Comparison of ENCODE assay signal across 11 cellular contexts in the genomic region with DNA sequence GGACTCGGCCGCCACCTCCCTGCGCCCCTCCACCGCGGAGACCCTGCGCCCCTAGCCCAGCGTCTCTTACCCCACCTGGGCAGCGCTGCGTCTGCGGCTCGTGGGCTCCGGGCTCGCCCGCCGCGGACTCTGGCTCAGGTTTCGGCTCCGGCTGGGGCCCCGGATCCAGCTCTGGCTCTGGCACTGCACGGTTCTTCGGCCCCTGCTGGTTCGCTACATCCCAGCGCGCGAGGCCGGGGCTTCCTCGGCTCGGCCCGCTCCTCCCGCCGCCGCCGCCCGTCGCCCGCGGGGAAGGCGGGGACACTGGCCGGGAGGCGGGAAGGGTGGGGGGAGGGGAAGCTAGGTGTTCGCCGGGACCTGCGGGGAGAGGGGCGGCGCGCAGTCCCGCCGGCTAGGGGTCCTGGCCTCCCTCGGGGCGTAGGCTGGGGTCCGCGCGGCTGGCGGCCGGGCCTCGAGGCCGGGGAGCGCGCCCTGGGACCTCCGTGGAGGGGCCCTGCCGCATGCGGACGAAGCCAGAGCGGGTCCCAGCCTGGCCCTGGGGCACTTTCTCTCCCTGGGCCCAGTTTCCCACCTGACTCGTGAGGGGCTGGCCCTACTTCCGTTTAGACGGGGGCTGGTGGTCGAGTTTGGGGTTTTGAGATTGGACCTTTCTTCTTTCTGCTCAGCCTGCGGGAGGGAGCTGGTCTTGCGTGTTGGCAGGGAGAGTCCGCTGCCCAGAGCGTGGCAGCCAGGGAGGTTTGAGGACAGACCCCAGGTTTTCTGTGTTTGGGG.
DNase-seq lines count a peak whose midpoint lies in the region; ATAC-seq and TF ChIP-seq lines count a peak whose summit lies in the region.
"Had no signal": no experiment of that assay in that cellular context is flagged by ENCODE, and none has a peak within 500 bp of the region (broad histone marks: within the 10 kb centered on the region; RNA-seq: fewer than 3 reads in every experiment).

No MANE protein-coding gene starts in this region.

- no peak for TF ChIP-seq CTCF in AG09309 (IDR thresholded peaks at IDR 0.05; ENCODE audit: control insufficient read depth, insufficient read depth, low read depth, low read length, missing control alignments)
- TF ChIP-seq CTCF in epithelial cell of esophagus (IDR thresholded peaks at IDR 0.05; ENCODE audit: insufficient read depth, low read depth, low read length, missing control alignments) = no peak
- TF ChIP-seq CTCF in nephron progenitor cell (IDR thresholded peaks at IDR 0.05) = no peak

- H3K4me1 Mint-ChIP-seq in nephron progenitor cell = peaks cover 5% of the 10 kb centered on the region

- H3K4me3 Mint-ChIP-seq in nephron progenitor cell = peak overlapping the region; percentile 49
- H3K4me3 Mint-ChIP-seq: natural killer cell treated with Interleukin-12 subunit alpha and Interleukin-12 subunit beta and Interleukin-15 and Interleukin-18, amount 100 ng/mL, for 72 hours had no signal

- H3K9me3 Mint-ChIP-seq in nephron progenitor cell = no peaks in the 10 kb centered on the region
- H3K9me3 Mint-ChIP-seq: activated T-helper 2 cell treated with anti-CD3 and anti-CD28 coated beads, Interferon-gamma antibody, Interleukin-2, Interleukin-4, amounts not matched to agents 10 μg/mL and 5 μg/mL and 100 μg/mL, durations not matched to agents 14 hours and 24 hours and 36 hours; natural killer cell treated with Interleukin-12 subunit alpha and Interleukin-12 subunit beta and Interleukin-15 and Interleukin-18, amount 100 ng/mL, for 72 hours had no signal

- ATAC-seq in GM21723 (IDR thresholded peaks at IDR 0.05; ENCODE audit: unreplicated experiment) (no peak), GM21825 (IDR thresholded peaks at IDR 0.05; ENCODE audit: unreplicated experiment) (no peak)
- ATAC-seq: natural killer cell treated with Interleukin-12 subunit alpha and Interleukin-12 subunit beta and Interleukin-15 and Interleukin-18, amount 100 ng/mL, for 72 hours had no signal

- H3K27me3 Mint-ChIP-seq in nephron progenitor cell (ENCODE audit: low read depth, poor library complexity) = peaks cover 98% of the 10 kb centered on the region

- H3K4me3 ChIP-seq in AG09309 (ENCODE audit: control insufficient read depth, low read depth, low read length) (peak overlapping the region; percentile 31), epithelial cell of esophagus (ENCODE audit: low read length) (peak overlapping the region; percentile 39)

- no peak for DNase-seq in AG09309 (ENCODE audit: low read depth)
- peak; percentile 64 for DNase-seq in HuH-7 (ENCODE audit: low spot score)
- DNase-seq in epithelial cell of esophagus (ENCODE audit: low read depth) = no peak
- peak; percentile 59 for DNase-seq in nephron progenitor cell
- no peak for DNase-seq in AML-193 (lab: John Stamatoyannopoulos, UW)
- DNase-seq in superior temporal gyrus (ENCODE audit: extremely low spot score) = no peak
- DNase-seq: NCI-H1930 had no signal

- no peaks in the 10 kb centered on the region for H3K36me3 Mint-ChIP-seq in nephron progenitor cell (ENCODE audit: low read depth)
- H3K36me3 Mint-ChIP-seq: natural killer cell treated with Interleukin-12 subunit alpha and Interleukin-12 subunit beta and Interleukin-15 and Interleukin-18, amount 100 ng/mL, for 72 hours had no signal

- H3K27ac Mint-ChIP-seq in nephron progenitor cell = no peak overlapping the region
- H3K27ac Mint-ChIP-seq: activated T-helper 2 cell treated with anti-CD3 and anti-CD28 coated beads, Interferon-gamma antibody, Interleukin-2, Interleukin-4, amounts not matched to agents 10 μg/mL and 5 μg/mL and 100 μg/mL, durations not matched to agents 14 hours and 24 hours and 36 hours; natural killer cell treated with Interleukin-12 subunit alpha and Interleukin-12 subunit beta and Interleukin-15 and Interleukin-18, amount 100 ng/mL, for 72 hours had no signal

Comparison
In these comparisons a context has a peak if more than half of its experiments do, and no peak if none do; other contexts are left out.
1. DNase-seq: peak in HuH-7 (single experiment) and nephron progenitor cell (single experiment); none in AG09309 (single experiment), epithelial cell of esophagus (single experiment), AML-193 (0 of 2) and superior temporal gyrus (single experiment).